In the genomic region with DNA sequence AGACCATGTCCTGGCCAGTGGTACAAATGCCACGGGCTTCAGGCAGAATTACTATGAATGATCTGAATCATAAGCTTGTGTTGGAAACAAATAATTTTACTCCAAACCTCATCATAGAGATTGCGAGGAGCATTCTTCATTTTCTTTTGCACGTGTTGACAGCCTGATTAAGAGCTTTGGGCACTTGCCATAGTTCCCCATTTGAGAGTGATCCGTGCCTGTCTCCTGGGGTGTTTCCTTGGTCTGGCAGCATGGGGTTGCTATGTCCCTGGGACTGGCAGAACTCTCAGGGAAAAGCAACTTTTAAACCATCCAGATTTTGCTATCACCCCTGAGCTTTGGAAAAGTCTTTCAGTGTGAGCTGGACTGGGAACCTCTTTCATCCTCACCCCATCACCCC, we compare ENCODE assay signal across 31 cellular contexts. TPM values are rescaled to one million over a fixed set of nuclear protein-coding genes. Genes with fewer than 3 reads are reported as not detected.
DNase-seq lines count a peak whose midpoint lies in the region; ATAC-seq, FAIRE-seq and TF ChIP-seq lines count a peak whose summit lies in the region.
"Had no signal": no experiment of that assay in that cellular context is flagged by ENCODE, and none has a peak within 500 bp of the region (broad histone marks: within the 10 kb centered on the region; RNA-seq: fewer than 3 reads in every experiment).

No MANE protein-coding gene starts in this region.

- TF ChIP-seq RAD21 in K562 (CRISPR knock-in tag; conservative IDR thresholded peaks at IDR 0.05 in 1 of 2, IDR thresholded peaks at IDR 0.05 in 1 of 2): no peak

- H3K27ac ChIP-seq in left ventricle myocardium inferior (replicated peaks) (no peak overlapping the region), K562 (ENCODE audit: extremely low read depth, low read depth, low read length) (no peak overlapping the region)
- H3K27ac ChIP-seq: BLaER1 had no signal

- no peak overlapping the region for H3K4me3 ChIP-seq in left ventricle myocardium inferior
- no peak overlapping the region for H3K4me3 ChIP-seq in K562
- H3K4me3 ChIP-seq: BLaER1, GM12878 had no signal

- BruUV-seq in K562 (replicated peaks; lab: Mats Ljungman, UMichigan): no TSS peak

- FAIRE-seq in K562 (lab: Jason Lieb, UNC): no peak
- no peak for FAIRE-seq in urothelium cell line (lab: Jason Lieb, UNC)
- FAIRE-seq in frontal cortex (lab: Jason Lieb, UNC): no peak
- FAIRE-seq: A204.1, GM12878, GM12892, GM18507 had no signal

- H3K27me3 ChIP-seq in left ventricle myocardium inferior (ENCODE audit: low read depth) (peaks cover 85% of the 10 kb centered on the region), K562 (ENCODE audit: control insufficient read depth in 2 of 2, insufficient read depth in 2 of 2, low read length in 2 of 2) (no peaks in the 10 kb centered on the region)
- H3K27me3 ChIP-seq: BE2C, BLaER1 had no signal

- H2AFZ ChIP-seq in K562 (ENCODE audit: low read depth, low read length): no peak overlapping the region

- no peaks in the 10 kb centered on the region for H3K79me2 ChIP-seq in K562 (ENCODE audit: control insufficient read depth, insufficient read depth, low read length)

- 13% methylated on average over 4 of the region's 4 CpGs for WGBS in K562 (ENCODE audit: insufficient coverage, low coverage, missing lambda C conversion rate)

- H3K4me2 ChIP-seq in K562 (ENCODE audit: insufficient read depth, low read length): no peak overlapping the region
- H3K4me2 ChIP-seq: BLaER1 had no signal

- H3K36me3 ChIP-seq in left ventricle myocardium inferior: no peaks in the 10 kb centered on the region
- H3K36me3 ChIP-seq in K562 (ENCODE audit: control insufficient read depth, insufficient read depth, low read length): no peaks in the 10 kb centered on the region
- H3K36me3 ChIP-seq: BE2C, BLaER1 had no signal

- ATAC-seq in Right ventricle myocardium inferior (peak; percentile 42), left ventricle myocardium superior (peak; percentile 51), K562 (no peak)
- ATAC-seq: GM12878 had no signal

- H4K20me1 ChIP-seq in K562 (replicated peaks; ENCODE audit: control insufficient read depth, insufficient read depth, low read length): no peaks in the 10 kb centered on the region; the same call in 1 of the 2 replicates
- H4K20me1 ChIP-seq: BLaER1 had no signal

- no peak for TF ChIP-seq EP300 in K562 (IDR thresholded peaks at IDR 0.05; ENCODE audit: low read length)

- H3K9me3 ChIP-seq in left ventricle myocardium inferior (replicated peaks): no peaks in the 10 kb centered on the region
- H3K9me3 ChIP-seq in K562 (replicated peaks; ENCODE audit: control insufficient read depth, insufficient read depth, low read depth, low read length): no peaks in the 10 kb centered on the region
- H3K9me3 ChIP-seq: BE2C, BLaER1 had no signal

- no peak overlapping the region for H3K9ac ChIP-seq in K562 (ENCODE audit: insufficient read depth in 1 of 2, low read depth in 2 of 2, low read length in 2 of 2)
- H3K9ac ChIP-seq: BLaER1 had no signal

- no peak for DNase-seq in Right ventricle myocardium inferior (ENCODE audit: missing footprints)
- DNase-seq in left ventricle myocardium inferior: no peak
- no peak for DNase-seq in left ventricle myocardium superior
- DNase-seq in cardiac septum (ENCODE audit: low spot score): no peak
- DNase-seq in K562 (ENCODE audit: extremely low read depth in 1 of 4, low spot score in 3 of 4): no peak
- DNase-seq in islet precursor cell: peak; percentile 20
- no peak for DNase-seq in urothelium cell line (ENCODE audit: low spot score)
- DNase-seq in frontal cortex (ENCODE audit: low spot score in 2 of 2): no peak
- DNase-seq: 8988T; ACHN; BE2C; C1 segment of cervical spinal cord; CD4-positive, alpha-beta memory T cell; CD4-positive, CD25-positive, alpha-beta regulatory T cell; CD8-positive, alpha-beta memory T cell; COR-L47; DMS153; DMS53; DMS79; DND-41; EL; GDM1 had no signal

- H3K9me1 ChIP-seq in K562 (ENCODE audit: control insufficient read depth, insufficient read depth, low read length): no peaks in the 10 kb centered on the region

- H3K4me1 ChIP-seq in left ventricle myocardium inferior (peaks cover 7% of the 10 kb centered on the region), K562 (replicated peaks in 1 of 2; ENCODE audit: control insufficient read depth in 2 of 2, insufficient read depth in 2 of 2, low read length in 2 of 2) (peaks cover 0 to 8% of the 10 kb centered on the region in 2 experiments; a peak in 2 of 5 replicates)
- H3K4me1 ChIP-seq: BE2C had no signal

- TF ChIP-seq CTCF in left ventricle myocardium inferior (IDR thresholded peaks at IDR 0.05; ENCODE audit: borderline replicate concordance) (no peak), K562 (IDR thresholded peaks at IDR 0.05 in 2 of 3, conservative IDR thresholded peaks at IDR 0.05 in 1 of 3; ENCODE audit: insufficient read depth in 2 of 3, low read depth in 1 of 3, low read length in 3 of 3) (no peak)

- intact Hi-C loops in Right ventricle myocardium inferior (cut with DNase I): no loop called here
- intact Hi-C loops in left ventricle myocardium inferior (cut with micrococcal nuclease): no loop called here
- intact Hi-C loops in left ventricle myocardium superior (cut with micrococcal nuclease): no loop called here
- intact Hi-C loops in cardiac septum (cut with DNase I): no loop called here
- intact Hi-C loops in K562 (cut with micrococcal nuclease): no loop called here

- POLR2A ChIA-PET in K562 (lab: Yijun Ruan, JAX): interaction anchor here (1.0 kb wide), 1 partner anchor 13 kb away, joined by 3 read pairs; no protein-coding TSS in a partner anchor

- TF ChIP-seq POLR2A in K562 (conservative IDR thresholded peaks at IDR 0.05): no peak

- in situ Hi-C loops in K562 (cut with MboI): no loop called here

- CTCF ChIA-PET in K562 (lab: Yijun Ruan, JAX; ENCODE audit: low intra/inter-chr PET ratio): no interaction called here

RNA-seq across cellular contexts. Expression of a gene that starts 54.3 kb away (rescaled TPM):
- total RNA-seq in Right ventricle myocardium inferior (not detected), left ventricle myocardium inferior (not detected), left ventricle myocardium superior (not detected), cardiac septum (not detected), K562 (2014; rRNA removed) (0.04 TPM in 1 of 2 replicates, not detected in the other), K562 (2014; rRNA removed; fragmentation: Illumina TruSeq; extraction: Trizol) (0.15 and 0.16 TPM in 2 replicates), K562 (2015; rRNA removed; fragmentation: Illumina TruSeq; extraction: Trizol) (0.15 and 0.18 TPM in 2 replicates), K562 (2021) (0.07 TPM in 2 replicates), frontal cortex (7.7 TPM)
- total RNA-seq in K562 (2011; cell fraction: chromatin; rRNA removed; ENCODE audit: low replicate concordance): 0.19 and 0.23 TPM in 2 replicates
- 0.13 TPM in 1 of 2 replicates, not detected in the other for total RNA-seq in K562 (2011; cell fraction: nucleolus; rRNA removed)
- total RNA-seq in K562 (2011; cell fraction: nucleoplasm; rRNA removed): 0.31 and 0.37 TPM in 2 replicates
- polyA plus RNA-seq in K562 (2011; rRNA removed) (0.21 and 0.53 TPM in 2 replicates), K562 (2014; fragmentation: Illumina TruSeq; extraction: Trizol) (0.06 and 0.17 TPM in 2 replicates), K562 (2014; fragmentation: Nextera tagmentation; extraction: Ambion mirVana) (under 1 TPM; 0.13 TPM), K562 (2014; rRNA removed) (0.12 and 0.31 TPM in 2 replicates)
- 0.15 and 0.46 TPM in 2 replicates for polyA plus RNA-seq in K562 (2011; cell fraction: cytosol; rRNA removed)
- 0.14 and 0.70 TPM in 2 replicates for polyA plus RNA-seq in K562 (2011; cell fraction: nucleus; rRNA removed)
- 0.07 and 0.19 TPM in 2 replicates for polyA plus RNA-seq in K562 (2012)
- polyA minus RNA-seq in K562 (2011; rRNA and poly(A)+ RNA removed): 0.25 and 1.3 TPM in 2 replicates
- polyA minus RNA-seq in K562 (2011; cell fraction: cytosol; rRNA and poly(A)+ RNA removed): 0.36 TPM in 1 of 2 replicates, not detected in the other
- 0.13 and 0.56 TPM in 2 replicates for polyA minus RNA-seq in K562 (2011; cell fraction: nucleus; rRNA and poly(A)+ RNA removed)
- total RNA-seq: A673; CD4-positive, alpha-beta memory T cell; CD4-positive, CD25-positive, alpha-beta regulatory T cell; CD8-positive, alpha-beta memory T cell; Daoy; G401; GM12878 had no signal
- polyA plus RNA-seq: CD14-positive monocyte; CD4-positive, alpha-beta memory T cell; CD4-positive, CD25-positive, alpha-beta regulatory T cell; CD8-positive, alpha-beta memory T cell had no signal
